ENCODE assay signal across 1 cellular context in the genomic region with DNA sequence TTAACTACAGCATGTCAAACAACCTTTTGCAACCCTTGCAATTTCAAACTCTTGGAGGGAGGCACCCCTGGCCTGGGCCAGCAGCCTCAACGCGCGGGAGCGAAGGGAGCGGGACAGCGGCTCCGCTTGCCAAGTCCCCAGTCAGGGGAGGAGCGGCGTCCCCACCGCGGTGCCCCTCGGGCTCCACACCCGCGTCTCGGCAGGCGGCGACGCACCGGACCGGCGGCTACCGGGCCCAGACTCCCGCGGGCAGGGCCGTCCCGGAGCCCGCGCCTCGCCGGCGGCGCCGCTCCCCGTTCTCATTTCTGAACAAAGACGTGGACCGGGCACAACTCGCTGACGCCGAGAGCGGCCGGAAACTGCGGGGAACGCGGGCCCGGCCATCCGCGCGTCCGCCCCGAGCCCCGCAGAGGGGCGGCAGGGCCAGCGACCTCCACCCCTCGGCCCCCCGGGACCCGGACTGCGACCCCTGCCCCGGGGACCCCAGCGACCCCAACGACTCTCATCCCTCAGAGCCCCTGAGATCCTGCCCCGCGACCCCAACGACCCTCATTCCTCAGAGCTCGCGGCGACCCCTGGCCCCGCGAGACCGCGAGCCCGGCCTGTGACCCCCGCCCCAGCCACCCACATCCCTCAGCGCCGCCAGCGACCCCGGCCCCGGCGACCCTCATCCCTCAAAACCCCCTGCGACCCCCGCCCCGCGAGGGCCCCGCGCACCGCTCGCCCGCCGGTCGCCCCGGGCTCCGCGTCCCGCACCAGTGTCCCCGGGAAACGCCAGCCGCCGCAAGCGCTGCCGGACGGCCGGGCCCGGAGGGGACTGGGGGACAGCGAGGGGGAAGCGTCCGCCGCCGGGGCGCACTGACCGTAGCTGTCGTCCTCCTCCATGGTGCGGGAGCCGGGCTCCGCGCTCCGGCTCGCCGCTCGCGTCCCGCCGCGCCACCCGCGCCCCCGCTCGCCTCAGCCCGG.
TF ChIP-seq lines count a peak whose summit lies in the region.

A gene with protein sequence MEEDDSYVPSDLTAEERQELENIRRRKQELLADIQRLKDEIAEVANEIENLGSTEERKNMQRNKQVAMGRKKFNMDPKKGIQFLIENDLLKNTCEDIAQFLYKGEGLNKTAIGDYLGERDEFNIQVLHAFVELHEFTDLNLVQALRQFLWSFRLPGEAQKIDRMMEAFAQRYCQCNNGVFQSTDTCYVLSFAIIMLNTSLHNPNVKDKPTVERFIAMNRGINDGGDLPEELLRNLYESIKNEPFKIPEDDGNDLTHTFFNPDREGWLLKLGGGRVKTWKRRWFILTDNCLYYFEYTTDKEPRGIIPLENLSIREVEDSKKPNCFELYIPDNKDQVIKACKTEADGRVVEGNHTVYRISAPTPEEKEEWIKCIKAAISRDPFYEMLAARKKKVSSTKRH (minus strand): TSS at position 935 of the 966 bp plus-strand sequence. CDS start 50 bp downstream, at position 885.

TF ChIP-seq in IMR-90, 13 proteins besides CTCF, POLR2A, EP300 and RAD21:
- TF ChIP-seq FOS (IDR thresholded peaks at IDR 0.05; ENCODE audit: low read depth, low read length) (no peak), MAZ (IDR thresholded peaks at IDR 0.05; ENCODE audit: borderline replicate concordance, low read depth, low read length) (no peak), NFE2L2 (IDR thresholded peaks at IDR 0.05; ENCODE audit: low read depth, low read length) (no peak), MAFK (IDR thresholded peaks at IDR 0.05; ENCODE audit: low read depth, low read length) (peak; percentile 64)
